ENCODE assay signal across 9 cellular contexts in genomic region chr9:34638138-34638445, GRCh38. TPM values are rescaled to one million over a fixed set of nuclear protein-coding genes. Genes with fewer than 3 reads are reported as not detected.
A peak's percentile ranks its signal among the peaks of the same experiment; 100 is the strongest.
DNase-seq lines count a peak whose midpoint lies in the region; ATAC-seq and TF ChIP-seq lines count a peak whose summit lies in the region.
"Had no signal": no experiment of that assay in that cellular context is flagged by ENCODE, and none has a peak within 500 bp of the region (broad histone marks: within the 10 kb centered on the region; RNA-seq: fewer than 3 reads in every experiment).

No MANE protein-coding gene starts in this region.

- H3K36me3 ChIP-seq in adrenal gland (replicated peaks in 1 of 2) (peaks cover 0 to 6% of the 10 kb centered on the region in 2 donors), testis (ENCODE audit: low read depth, missing control alignments) (no peaks in the 10 kb centered on the region)

- H3K27me3 ChIP-seq in adrenal gland (no peaks in the 10 kb centered on the region), layer of hippocampus (ENCODE audit: control insufficient read depth, insufficient read depth, low read length) (no peaks in the 10 kb centered on the region), testis (no peaks in the 10 kb centered on the region)

- H3K9me3 ChIP-seq in adrenal gland (replicated peaks in 1 of 3) = no peaks in the 10 kb centered on the region
- no peaks in the 10 kb centered on the region for H3K9me3 ChIP-seq in testis

- H3K9me3 Mint-ChIP-seq in T-helper 2 cell treated with Interferon-gamma antibody and Interleukin-4, amounts not matched to agents 5 μg/mL and 100 μg/mL, for 36 hours = no peaks in the 10 kb centered on the region

- H3K4me1 ChIP-seq in adrenal gland (replicated peaks in 1 of 2) (peaks cover 19 to 26% of the 10 kb centered on the region in 2 donors), testis (peaks cover 11% of the 10 kb centered on the region)

- intact Hi-C loops in adrenal gland (cut with DNase I) = no loop called here
- intact Hi-C loops in testis (cut with DNase I; ENCODE audit: low total_unique reads) = no loop called here

- no peaks in the 10 kb centered on the region for H3K27me3 Mint-ChIP-seq in T-helper 2 cell treated with Interferon-gamma antibody and Interleukin-4, amounts not matched to agents 5 μg/mL and 100 μg/mL, for 36 hours (ENCODE audit: low read depth)

- TF ChIP-seq CTCF in adrenal gland (IDR thresholded peaks at IDR 0.05) (no peak), testis (IDR thresholded peaks at IDR 0.05) (no peak)

- H3K27ac Mint-ChIP-seq in T-helper 2 cell treated with Interferon-gamma antibody and Interleukin-4, amounts not matched to agents 5 μg/mL and 100 μg/mL, for 36 hours = peak overlapping the region; percentile 87

- TF ChIP-seq POLR2A in adrenal gland (IDR thresholded peaks at IDR 0.05) (no peak), testis (IDR thresholded peaks at IDR 0.05) (no peak)

- H3K36me3 Mint-ChIP-seq in T-helper 2 cell treated with Interferon-gamma antibody and Interleukin-4, amounts not matched to agents 5 μg/mL and 100 μg/mL, for 36 hours (ENCODE audit: low read depth) = peaks cover 14% of the 10 kb centered on the region

- ATAC-seq in GM19395 (IDR thresholded peaks at IDR 0.05; ENCODE audit: unreplicated experiment) = no peak

- no peak for DNase-seq in T-helper 2 cell treated with Interferon-gamma antibody and Interleukin-4, amounts not matched to agents 5 μg/mL and 100 μg/mL, for 36 hours (ENCODE audit: low spot score)
- DNase-seq in T-helper 2 cell (no peak), adrenal gland (no peak), testis (no peak), SW480 (ENCODE audit: low spot score) (no peak), mesenteric fat pad (ENCODE audit: low spot score) (no peak)

- peak overlapping the region in 3 of 4 donors; percentile 60 to 92 (median 88) for H3K4me3 ChIP-seq in adrenal gland
- H3K4me3 ChIP-seq in testis = peak overlapping the region; percentile 74 to 78

- H3K27ac ChIP-seq in adrenal gland (peak overlapping the region; percentile 52 to 89 (median 71)), layer of hippocampus (ENCODE audit: low read depth, low read length) (peak overlapping the region; percentile 88), testis (peak overlapping the region; percentile 75 to 83)

- WGBS in adrenal gland, 4 donors = 10 to 16% (median 12%) methylated on average over 6 to 7 of the region's 7 CpGs
- 14 to 28% methylated on average over 3 to 7 of the region's 7 CpGs for WGBS in testis, 2 donors

- peak overlapping the region; percentile 97 for H3K4me3 Mint-ChIP-seq in T-helper 2 cell treated with Interferon-gamma antibody and Interleukin-4, amounts not matched to agents 5 μg/mL and 100 μg/mL, for 36 hours

- H3K4me1 Mint-ChIP-seq in T-helper 2 cell treated with Interferon-gamma antibody and Interleukin-4, amounts not matched to agents 5 μg/mL and 100 μg/mL, for 36 hours (ENCODE audit: low read depth) = peaks cover 22% of the 10 kb centered on the region

RNA-seq across cellular contexts. Expression of gene SIGMAR1, which starts 0.5 kb away (rescaled TPM):
- total RNA-seq in adrenal gland (100 to 1,000 TPM in 4 of 8 donors, 10 to 100 TPM in 4; 64.6 to 158 (median 99.9) TPM), testis (10 to 100 TPM; 87.1 to 92.4 TPM), mesenteric fat pad (48.3 TPM)
- polyA plus RNA-seq in adrenal gland (10 to 100 TPM; 34.6 to 96.3 (median 65.9) TPM), testis (ENCODE audit: insufficient read depth, low read depth, low replicate concordance) (50.3 TPM)

RNA-seq across cellular contexts. Expression of gene GALT, which starts 8.4 kb away (rescaled TPM):
- total RNA-seq in adrenal gland (100 to 1,000 TPM in 1 of 8 donors, 10 to 100 TPM in 7; 48.6 to 101 (median 80.5) TPM), testis (10 to 100 TPM; 46.1 to 55.6 TPM), mesenteric fat pad (21.3 TPM)
- polyA plus RNA-seq in adrenal gland (100 to 1,000 TPM in 2 of 3 donors, 10 to 100 TPM in 1; 37.5 to 147 (median 110) TPM), testis (ENCODE audit: insufficient read depth, low read depth, low replicate concordance) (25.9 TPM)

RNA-seq across cellular contexts. Expression of gene ARID3C, which starts 9.2 kb away (rescaled TPM):
- total RNA-seq in adrenal gland (not detected), testis (under 1 TPM; 0.31 to 0.37 TPM), mesenteric fat pad (not detected)
- polyA plus RNA-seq in adrenal gland (not detected), testis (ENCODE audit: insufficient read depth, low read depth, low replicate concordance) (0.45 TPM)
- total RNA-seq: dermis microvascular lymphatic vessel endothelial cell had no signal

RNA-seq across cellular contexts. Expression of gene IL11RA, which starts 13.9 kb away (rescaled TPM):
- 10 to 100 TPM in 4 of 8 donors, 1 to 10 TPM in 4; 8.0 to 20.1 (median 12.0) TPM for total RNA-seq in adrenal gland
- polyA plus RNA-seq in adrenal gland = 10 to 100 TPM in 2 of 3 donors, 1 to 10 TPM in 1; 5.2 to 27.9 (median 26.2) TPM
- total RNA-seq in testis = 10 to 100 TPM; 39.8 to 58.0 TPM
- 28.7 TPM for polyA plus RNA-seq in testis (ENCODE audit: insufficient read depth, low read depth, low replicate concordance)
- total RNA-seq in mesenteric fat pad = 15.6 TPM

RNA-seq across cellular contexts. Expression of gene DCTN3, which starts 17.8 kb away (rescaled TPM):
- total RNA-seq in adrenal gland = 100 to 1,000 TPM in 5 of 8 donors, 10 to 100 TPM in 3; 46.6 to 163 (median 108) TPM
- polyA plus RNA-seq in adrenal gland = 10 to 100 TPM; 51.3 to 95.8 (median 74.0) TPM
- 10 to 100 TPM; 55.1 to 78.5 TPM for total RNA-seq in testis
- 82.9 TPM for polyA plus RNA-seq in testis (ENCODE audit: insufficient read depth, low read depth, low replicate concordance)
- total RNA-seq in mesenteric fat pad = 61.5 TPM
